10 cellular contexts compared by ENCODE assay signal in genomic region chr15:85623648-85624047, GRCh38.
DNase-seq lines count a peak whose midpoint lies in the region; ATAC-seq and TF ChIP-seq lines count a peak whose summit lies in the region.
"Had no signal": no experiment of that assay in that cellular context is flagged by ENCODE, and none has a peak within 500 bp of the region (broad histone marks: within the 10 kb centered on the region; RNA-seq: fewer than 3 reads in every experiment).

No MANE protein-coding gene starts in this region.

- no peaks in the 10 kb centered on the region for H3K9me3 Mint-ChIP-seq in activated naive CD8-positive, alpha-beta T cell treated with anti-CD3 and anti-CD28 coated beads for 36 hours
- H3K9me3 Mint-ChIP-seq: activated naive CD4-positive, alpha-beta T cell treated with anti-CD3 and anti-CD28 coated beads, Interleukin-2, amount 50 U/mL, for 72 hours had no signal

- intact Hi-C loops in Right ventricle myocardium superior (cut with DNase I) = no loop called here

- peaks cover 25% of the 10 kb centered on the region for H3K36me3 Mint-ChIP-seq in activated naive CD8-positive, alpha-beta T cell treated with anti-CD3 and anti-CD28 coated beads for 36 hours

- H3K9me3 ChIP-seq in cardiac muscle cell (ENCODE audit: low read depth) (no peaks in the 10 kb centered on the region), lung (ENCODE audit: control insufficient read depth in 2 of 2, insufficient read depth in 1 of 2, low read length in 1 of 2) (no peaks in the 10 kb centered on the region)

- H3K4me1 Mint-ChIP-seq in activated naive CD8-positive, alpha-beta T cell treated with anti-CD3 and anti-CD28 coated beads for 36 hours = peaks cover 47% of the 10 kb centered on the region

- WGBS in lung, 2 donors = 53 to 63% methylated on average over 2 of the region's 2 CpGs
- 69% methylated on average over 2 of the region's 2 CpGs for WGBS in urinary bladder

- no peaks in the 10 kb centered on the region for H3K27me3 Mint-ChIP-seq in activated naive CD8-positive, alpha-beta T cell treated with anti-CD3 and anti-CD28 coated beads for 36 hours

- TF ChIP-seq CTCF in cardiac muscle cell (IDR thresholded peaks at IDR 0.05; ENCODE audit: low read depth, low read length) (no peak), lung (IDR thresholded peaks at IDR 0.05; ENCODE audit: control extremely low read depth, extremely low read depth) (no peak), GM20000 (IDR thresholded peaks at IDR 0.05; ENCODE audit: extremely low read depth, missing control alignments) (no peak)

- H3K36me3 ChIP-seq in cardiac muscle cell (peaks cover 4% of the 10 kb centered on the region), lung (ENCODE audit: control insufficient read depth in 2 of 2, insufficient read depth in 2 of 2, low read length in 2 of 2) (peaks cover 0 to 8% of the 10 kb centered on the region in 2 donors), urinary bladder (ENCODE audit: insufficient read depth) (peaks cover under 1% of the 10 kb centered on the region)

- H3K4me1 ChIP-seq in cardiac muscle cell (ENCODE audit: low read depth) = peaks cover 53% of the 10 kb centered on the region
- H3K4me1 ChIP-seq in lung (ENCODE audit: control insufficient read depth in 2 of 2, insufficient read depth in 2 of 2, low read length in 2 of 2) = peaks cover 12 to 64% of the 10 kb centered on the region in 2 donors
- peaks cover 3% of the 10 kb centered on the region for H3K4me1 ChIP-seq in urinary bladder (ENCODE audit: insufficient read depth)

- ATAC-seq in Right ventricle myocardium superior (ENCODE audit: poor library complexity) = no peak
- peak; percentile 32 for ATAC-seq in lung (ENCODE audit: insufficient read depth, low FRiP score)
- ATAC-seq: Panc1 had no signal

- H3K27me3 ChIP-seq in cardiac muscle cell (no peaks in the 10 kb centered on the region), lung (ENCODE audit: control insufficient read depth, insufficient read depth) (no peaks in the 10 kb centered on the region)

- peak overlapping the region; percentile 1 for H3K4me3 Mint-ChIP-seq in activated naive CD8-positive, alpha-beta T cell treated with anti-CD3 and anti-CD28 coated beads for 36 hours

- H3K4me3 ChIP-seq in cardiac muscle cell = no peak overlapping the region
- H3K4me3 ChIP-seq in lung = no peak overlapping the region
- peak overlapping the region; percentile 12 for H3K4me3 ChIP-seq in urinary bladder (ENCODE audit: low read depth, low read length)

- H3K27ac ChIP-seq in cardiac muscle cell (peak overlapping the region; percentile 65), lung (ENCODE audit: low read depth in 1 of 2, low read length in 1 of 2) (peak overlapping the region; percentile 67 to 78), urinary bladder (ENCODE audit: low read depth) (no peak overlapping the region)

- peak overlapping the region; percentile 52 for H3K27ac Mint-ChIP-seq in activated naive CD8-positive, alpha-beta T cell treated with anti-CD3 and anti-CD28 coated beads for 36 hours

- peak in 1 of 2 donors; percentile 33 for DNase-seq in cardiac muscle cell (ENCODE audit: low read depth in 1 of 2, low spot score in 1 of 2)
- no peak for DNase-seq in Right ventricle myocardium superior
- DNase-seq in activated naive CD8-positive, alpha-beta T cell treated with anti-CD3 and anti-CD28 coated beads for 36 hours = no peak
- DNase-seq in lung (ENCODE audit: low spot score) = no peak
- DNase-seq in stimulated activated CD4-positive, alpha-beta T cell treated with anti-CD3 and anti-CD28 coated beads, Interleukin-4, amount 100 ng/mL, for 24 hours = no peak
- no peak for DNase-seq in inferior parietal cortex (ENCODE audit: extremely low spot score)
- DNase-seq in GM20000 (ENCODE audit: low spot score) = no peak
